ENCODE assay signal across 15 cellular contexts in genomic region chr10:60717852-60718251, GRCh38.
DNase-seq lines count a peak whose midpoint lies in the region; ATAC-seq and TF ChIP-seq lines count a peak whose summit lies in the region.
"Had no signal": no experiment of that assay in that cellular context is flagged by ENCODE, and none has a peak within 500 bp of the region (broad histone marks: within the 10 kb centered on the region; RNA-seq: fewer than 3 reads in every experiment).

No MANE protein-coding gene starts in this region.

- H2BK120ac ChIP-seq in mesenchymal stem cell (ENCODE audit: low read depth, low read length): no peak overlapping the region
- no peak overlapping the region for H2BK120ac ChIP-seq in trophoblast cell (ENCODE audit: insufficient read depth, low read length, poor library complexity)

- H4K12ac ChIP-seq in trophoblast cell (ENCODE audit: low read depth, low read length): no peak overlapping the region

- H3K9me3 Mint-ChIP-seq in MCF 10A (ENCODE audit: unreplicated experiment): no peaks in the 10 kb centered on the region

- peak; percentile 4 for DNase-seq in EH (ENCODE audit: low read depth)
- no peak for DNase-seq in ACHN
- DNase-seq in mesenchymal stem cell: no peak
- DNase-seq in trophoblast cell: no peak
- no peak for DNase-seq in MCF 10A (ENCODE audit: unreplicated experiment)
- DNase-seq: activated gamma-delta T cell treated with Interleukin-2 at 50 U/mL for 16 hours; cerebellar nuclear complex; NCI-H2081 treated with DMSO at 0.1 percent for 48 hours; stimulated activated CD4-positive, alpha-beta T cell treated with anti-CD3 and anti-CD28 coated beads, Interleukin-4, amount 100 ng/mL, for 1 hour had no signal

- H2BK12ac ChIP-seq in mesenchymal stem cell (ENCODE audit: low read length in 2 of 2) (no peak overlapping the region), trophoblast cell (ENCODE audit: low read length) (no peak overlapping the region)

- intact Hi-C loops in MCF 10A (cut with micrococcal nuclease): no loop called here

- H3K23ac ChIP-seq in mesenchymal stem cell (ENCODE audit: low read length in 2 of 2): no peak overlapping the region
- H3K23ac ChIP-seq in trophoblast cell (ENCODE audit: low read length): no peak overlapping the region

- H3K27ac ChIP-seq in HUES6 (ENCODE audit: low read depth, low read length) (peak overlapping the region; percentile 22; the same call in 1 of the 2 replicates), mesenchymal stem cell (ENCODE audit: low read length, poor library complexity, severe bottlenecking) (no peak overlapping the region), trophoblast cell (ENCODE audit: low read depth, low read length) (no peak overlapping the region)
- H3K27ac ChIP-seq: RWPE1 had no signal

- H3K14ac ChIP-seq in mesenchymal stem cell (ENCODE audit: low read length in 2 of 2) (no peak overlapping the region), trophoblast cell (ENCODE audit: low read length) (no peak overlapping the region)

- POLR2A ChIA-PET in MCF 10A (lab: Yijun Ruan, JAX): interaction anchor here (1.3 to 2.7 kb wide), 5 partner anchors 8 to 17 kb away, joined by 3 to 11 read pairs (median 5); no protein-coding TSS in a partner anchor

- no peak overlapping the region for H4K8ac ChIP-seq in mesenchymal stem cell (ENCODE audit: low read length)
- H4K8ac ChIP-seq in trophoblast cell (ENCODE audit: low read depth, low read length): no peak overlapping the region

- H3K27me3 ChIP-seq in HUES6 (ENCODE audit: control insufficient read depth, insufficient read depth, low read length): no peaks in the 10 kb centered on the region
- no peaks in the 10 kb centered on the region for H3K27me3 ChIP-seq in mesenchymal stem cell (ENCODE audit: control insufficient read depth in 1 of 2, insufficient read depth in 1 of 2, low read length in 2 of 2)
- H3K27me3 ChIP-seq in trophoblast cell (ENCODE audit: insufficient read depth, low read length): no peaks in the 10 kb centered on the region

- H3K9me3 ChIP-seq in HUES6 (ENCODE audit: control insufficient read depth, insufficient read depth, low read depth, low read length): no peaks in the 10 kb centered on the region
- H3K9me3 ChIP-seq in mesenchymal stem cell (ENCODE audit: control insufficient read depth, low read length): no peaks in the 10 kb centered on the region
- H3K9me3 ChIP-seq in trophoblast cell (ENCODE audit: insufficient read depth, low read depth, low read length): no peaks in the 10 kb centered on the region

- no peaks in the 10 kb centered on the region for H3K4me1 ChIP-seq in HUES6 (ENCODE audit: control insufficient read depth, insufficient read depth, low read length)
- H3K4me1 ChIP-seq in mesenchymal stem cell (ENCODE audit: control insufficient read depth, insufficient read depth, low read depth, low read length): no peaks in the 10 kb centered on the region
- no peaks in the 10 kb centered on the region for H3K4me1 ChIP-seq in trophoblast cell (ENCODE audit: control insufficient read depth in 1 of 2, insufficient read depth in 2 of 2, low read length in 2 of 2)

- no peak overlapping the region for H2BK15ac ChIP-seq in mesenchymal stem cell (ENCODE audit: low read depth, poor library complexity, severe bottlenecking)

- H3K4me3 Mint-ChIP-seq in MCF 10A (ENCODE audit: unreplicated experiment): no peak overlapping the region
- H3K4me3 Mint-ChIP-seq: B cell had no signal

- H3K79me1 ChIP-seq in mesenchymal stem cell (replicated peaks; ENCODE audit: low read length, poor library complexity, severe bottlenecking) (no peaks in the 10 kb centered on the region), trophoblast cell (ENCODE audit: low read length) (no peaks in the 10 kb centered on the region)

- H4K91ac ChIP-seq in mesenchymal stem cell (ENCODE audit: low read length) (no peak overlapping the region), trophoblast cell (ENCODE audit: low read depth, low read length) (no peak overlapping the region)

- no peaks in the 10 kb centered on the region for H3K36me3 Mint-ChIP-seq in MCF 10A (ENCODE audit: insufficient read depth, unreplicated experiment)

- in situ Hi-C loops in ACHN (cut with HindIII; ENCODE audit: low pct_ligation_motif_present, low pct_unique_long_range_greater_than_20kb, low sequenced_read_pairs): no loop called here

- H2AFZ ChIP-seq in mesenchymal stem cell (ENCODE audit: low read depth, low read length) (no peak overlapping the region), trophoblast cell (ENCODE audit: insufficient read depth, low read length, poor library complexity) (no peak overlapping the region)

- no peak overlapping the region for H3K18ac ChIP-seq in mesenchymal stem cell (ENCODE audit: low read depth in 1 of 2, low read length in 2 of 2)
- H3K18ac ChIP-seq in trophoblast cell (ENCODE audit: low read length): no peak overlapping the region

- H3K4me1 Mint-ChIP-seq in MCF 10A (ENCODE audit: insufficient read depth, unreplicated experiment): peaks cover 6% of the 10 kb centered on the region

- ATAC-seq in GM19328 (IDR thresholded peaks at IDR 0.05; ENCODE audit: unreplicated experiment) (peak; percentile 63), HG02759 (IDR thresholded peaks at IDR 0.05; ENCODE audit: unreplicated experiment) (peak; percentile 77)

- no peak overlapping the region for H3K4me3 ChIP-seq in HUES6 (ENCODE audit: low read depth, low read length)
- H3K4me3 ChIP-seq in mesenchymal stem cell (ENCODE audit: insufficient read depth in 1 of 2, low read depth in 1 of 2, low read length in 2 of 2): no peak overlapping the region
- no peak overlapping the region for H3K4me3 ChIP-seq in trophoblast cell (ENCODE audit: low read depth, low read length)
- H3K4me3 ChIP-seq: lung had no signal

- CTCF ChIA-PET in MCF 10A (lab: Yijun Ruan, JAX): interaction anchor here (0.7 to 1.5 kb wide), 3 partner anchors 12 to 51 kb away, joined by 3 to 6 read pairs (median 3); no protein-coding TSS in a partner anchor

- H3K9ac ChIP-seq in HUES6 (ENCODE audit: low read length) (no peak overlapping the region), mesenchymal stem cell (ENCODE audit: low read length) (no peak overlapping the region), trophoblast cell (ENCODE audit: low read length) (no peak overlapping the region)

- H3K36me3 ChIP-seq in HUES6 (ENCODE audit: control insufficient read depth, insufficient read depth, low read length): no peaks in the 10 kb centered on the region
- H3K36me3 ChIP-seq in mesenchymal stem cell (ENCODE audit: control insufficient read depth in 1 of 2, insufficient read depth in 2 of 2, low read depth in 1 of 2, low read length in 2 of 2): no peaks in the 10 kb centered on the region
- H3K36me3 ChIP-seq in trophoblast cell (ENCODE audit: control insufficient read depth in 1 of 2, insufficient read depth in 2 of 2, low read length in 2 of 2): no peaks in the 10 kb centered on the region

- H2AK5ac ChIP-seq in mesenchymal stem cell (ENCODE audit: low read length, severe bottlenecking) (no peak overlapping the region), trophoblast cell (ENCODE audit: low read length) (no peak overlapping the region)

- H3K4ac ChIP-seq in mesenchymal stem cell (ENCODE audit: low read depth in 1 of 2, low read length in 2 of 2) (no peak overlapping the region), trophoblast cell (ENCODE audit: low read depth, low read length) (no peak overlapping the region)

- H3K4me2 ChIP-seq in mesenchymal stem cell (ENCODE audit: low read length, poor library complexity, severe bottlenecking) (no peak overlapping the region), trophoblast cell (ENCODE audit: low read length) (no peak overlapping the region)

- H3K27me3 Mint-ChIP-seq in MCF 10A (ENCODE audit: insufficient read depth, unreplicated experiment): no peaks in the 10 kb centered on the region

- no peak for TF ChIP-seq CTCF in MCF 10A (IDR thresholded peaks at IDR 0.05; ENCODE audit: unreplicated experiment)

- H3K79me2 ChIP-seq in trophoblast cell (ENCODE audit: control insufficient read depth, insufficient read depth, low read length, poor library complexity): no peaks in the 10 kb centered on the region

- BruUV-seq in MCF 10A (replicated peaks; lab: Mats Ljungman, UMichigan): no TSS peak

- no peak overlapping the region for H2BK5ac ChIP-seq in mesenchymal stem cell (ENCODE audit: low read depth, low read length, poor library complexity, severe bottlenecking)
- H2BK5ac ChIP-seq in trophoblast cell (ENCODE audit: low read depth, low read length, poor library complexity): no peak overlapping the region

- H3K27ac Mint-ChIP-seq in MCF 10A (ENCODE audit: low read depth, unreplicated experiment): no peak overlapping the region
- H3K27ac Mint-ChIP-seq: B cell had no signal
